1 cellular context compared by ENCODE assay signal in the genomic region with DNA sequence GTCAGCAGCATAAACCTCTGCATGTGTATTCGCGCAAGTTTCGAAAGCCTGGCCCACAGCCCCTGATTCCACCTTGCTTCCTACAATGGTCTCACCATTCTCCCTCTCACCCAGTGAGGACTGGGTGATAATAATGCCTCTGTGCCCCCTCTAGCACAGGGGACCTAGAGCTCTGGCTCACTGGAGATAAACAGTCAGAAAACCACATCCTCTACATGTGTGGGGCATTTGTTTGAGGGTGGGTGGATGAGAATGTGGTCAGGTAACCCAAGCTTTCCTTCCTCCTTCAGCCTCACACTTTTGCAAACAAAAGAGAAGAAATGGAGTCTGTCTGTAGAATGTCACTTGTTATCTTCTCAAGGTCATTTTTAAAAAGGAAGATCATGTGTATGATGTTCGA.
TF ChIP-seq lines count a peak whose summit lies in the region.

No MANE protein-coding gene starts in this region.

TF ChIP-seq in HepG2, 621 proteins besides CTCF, POLR2A, EP300 and RAD21 (continued from another document):
- no peak for TF ChIP-seq HOMEZ (CRISPR knock-in tag; IDR thresholded peaks at IDR 0.05; ENCODE audit: low read depth)
- TF ChIP-seq GZF1 (CRISPR knock-in tag; IDR thresholded peaks at IDR 0.05): no peak
- TF ChIP-seq SCMH1 (CRISPR knock-in tag; IDR thresholded peaks at IDR 0.05; ENCODE audit: borderline replicate concordance): no peak
- TF ChIP-seq SAFB2 (CRISPR knock-in tag; IDR thresholded peaks at IDR 0.05; ENCODE audit: borderline replicate concordance, low read depth): no peak
- no peak for TF ChIP-seq PHF8 (CRISPR knock-in tag; IDR thresholded peaks at IDR 0.05)
- no peak for TF ChIP-seq ZNF3 (CRISPR knock-in tag; IDR thresholded peaks at IDR 0.05)
- no peak for TF ChIP-seq ZBTB14 (CRISPR knock-in tag; IDR thresholded peaks at IDR 0.05)
- no peak for TF ChIP-seq ZGPAT (CRISPR knock-in tag; IDR thresholded peaks at IDR 0.05)
- no peak for TF ChIP-seq ZNF775 (CRISPR knock-in tag; IDR thresholded peaks at IDR 0.05; ENCODE audit: borderline replicate concordance)
- no peak for TF ChIP-seq SNAPC4 (CRISPR knock-in tag; IDR thresholded peaks at IDR 0.05)
- no peak for TF ChIP-seq PITX1 (CRISPR knock-in tag; IDR thresholded peaks at IDR 0.05)
